ENCODE assay signal across 1 cellular context in the genomic region with DNA sequence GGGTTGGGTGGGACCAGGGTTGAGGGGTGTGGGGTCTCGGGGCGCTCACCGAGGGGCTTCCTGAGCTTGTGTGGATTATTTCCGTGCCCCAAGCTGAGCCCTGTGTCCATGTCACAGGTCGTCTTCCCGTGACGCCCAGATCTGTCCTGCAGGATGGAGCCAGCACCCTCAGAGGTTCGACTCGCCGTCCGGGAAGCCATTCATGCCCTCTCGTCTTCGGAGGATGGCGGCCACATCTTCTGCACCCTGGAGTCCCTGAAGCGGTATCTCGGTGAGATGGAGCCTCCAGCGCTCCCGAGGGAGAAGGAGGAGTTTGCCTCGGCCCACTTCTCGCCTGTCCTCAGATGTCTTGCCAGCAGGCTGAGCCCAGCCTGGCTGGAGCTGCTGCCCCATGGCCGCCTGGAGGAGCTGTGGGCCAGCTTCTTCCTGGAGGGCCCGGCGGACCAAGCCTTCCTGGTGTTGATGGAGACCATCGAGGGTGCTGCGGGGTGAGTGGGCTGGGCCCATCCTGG.
TF ChIP-seq lines count a peak whose summit lies in the region.

No MANE protein-coding gene starts in this region.

TF ChIP-seq in K562, 482 proteins besides CTCF, POLR2A, EP300 and RAD21:
- TF ChIP-seq RREB1 (CRISPR knock-in tag; IDR thresholded peaks at IDR 0.05) (0 out of 2 replicates have a peak, but pooled peaks have one; percentile 32), TFAP4 (CRISPR knock-in tag; IDR thresholded peaks at IDR 0.05; ENCODE audit: borderline replicate concordance) (peak; percentile 10; the same call in 1 of the 2 replicates), ZNF316 (IDR thresholded peaks at IDR 0.05) (0 out of 2 replicates have a peak, but pooled peaks have one; percentile 27), TAF1 (IDR thresholded peaks at IDR 0.05; ENCODE audit: control insufficient read depth, extremely low read depth, insufficient read depth, low read length, severe bottlenecking) (peak; percentile 19), SMAD4 (CRISPR knock-in tag; conservative IDR thresholded peaks at IDR 0.05) (0 out of 2 replicates have a peak, but pooled peaks have one; percentile 19), FOXP1 (CRISPR knock-in tag; IDR thresholded peaks at IDR 0.05) (0 out of 2 replicates have a peak, but pooled peaks have one; percentile 60), NRF1 (conservative IDR thresholded peaks at IDR 0.05 in 1 of 2, IDR thresholded peaks at IDR 0.05 in 1 of 2) (no peak), TSC22D4 (tag; IDR thresholded peaks at IDR 0.05) (no peak)
- TF ChIP-seq, protein P1, sequence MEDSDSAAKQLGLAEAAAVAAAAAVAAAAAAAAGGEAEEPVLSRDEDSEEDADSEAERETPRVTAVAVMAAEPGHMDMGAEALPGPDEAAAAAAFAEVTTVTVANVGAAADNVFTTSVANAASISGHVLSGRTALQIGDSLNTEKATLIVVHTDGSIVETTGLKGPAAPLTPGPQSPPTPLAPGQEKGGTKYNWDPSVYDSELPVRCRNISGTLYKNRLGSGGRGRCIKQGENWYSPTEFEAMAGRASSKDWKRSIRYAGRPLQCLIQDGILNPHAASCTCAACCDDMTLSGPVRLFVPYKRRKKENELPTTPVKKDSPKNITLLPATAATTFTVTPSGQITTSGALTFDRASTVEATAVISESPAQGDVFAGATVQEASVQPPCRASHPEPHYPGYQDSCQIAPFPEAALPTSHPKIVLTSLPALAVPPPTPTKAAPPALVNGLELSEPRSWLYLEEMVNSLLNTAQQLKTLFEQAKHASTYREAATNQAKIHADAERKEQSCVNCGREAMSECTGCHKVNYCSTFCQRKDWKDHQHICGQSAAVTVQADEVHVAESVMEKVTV (CRISPR knock-in tag; IDR thresholded peaks at IDR 0.05) = 0 out of 2 replicates have a peak, but pooled peaks have one; percentile 32
- TF ChIP-seq, protein P2, sequence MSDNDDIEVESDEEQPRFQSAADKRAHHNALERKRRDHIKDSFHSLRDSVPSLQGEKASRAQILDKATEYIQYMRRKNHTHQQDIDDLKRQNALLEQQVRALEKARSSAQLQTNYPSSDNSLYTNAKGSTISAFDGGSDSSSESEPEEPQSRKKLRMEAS (CRISPR knock-in tag; IDR thresholded peaks at IDR 0.05) = no peak
